ENCODE assay signal across 11 cellular contexts in the genomic region with DNA sequence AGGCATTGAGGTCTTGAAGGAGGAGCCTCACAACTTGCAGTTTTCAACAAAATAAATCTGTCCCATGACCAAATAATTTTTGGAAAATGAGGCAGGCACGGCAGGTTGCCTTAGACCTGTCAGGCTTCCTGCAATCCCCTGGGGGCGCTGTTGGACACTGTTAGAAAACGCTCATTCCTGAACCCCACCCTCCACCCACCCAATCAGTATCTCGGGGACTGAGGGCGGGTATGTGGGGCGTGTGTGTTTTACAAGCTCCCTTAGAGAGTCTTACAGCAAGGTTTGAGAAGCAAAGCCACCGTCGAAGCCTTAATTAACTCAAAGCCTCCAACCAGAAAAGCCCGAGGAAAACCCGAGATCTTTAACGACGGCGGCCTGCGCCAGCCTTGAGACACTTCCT.
A peak's percentile ranks its signal among the peaks of the same experiment; 100 is the strongest.
DNase-seq lines count a peak whose midpoint lies in the region; ATAC-seq and TF ChIP-seq lines count a peak whose summit lies in the region.
"Had no signal": no experiment of that assay in that cellular context is flagged by ENCODE, and none has a peak within 500 bp of the region (broad histone marks: within the 10 kb centered on the region; RNA-seq: fewer than 3 reads in every experiment).

No MANE protein-coding gene starts in this region.

- H3K27me3 ChIP-seq in right cardiac atrium (ENCODE audit: control insufficient read depth, insufficient read depth) = no peaks in the 10 kb centered on the region
- H3K27me3 ChIP-seq in upper lobe of left lung = no peaks in the 10 kb centered on the region

- CTCF ChIA-PET in activated CD8-positive, alpha-beta memory T cell treated with anti-CD3 and anti-CD28 coated beads, Interleukin-2, amount 10 ng/mL, durations not matched to agents 7 days and 5 days (lab: Charles Lee) = interaction anchor here (1.6 kb wide), 1 partner anchor 9 kb away, joined by 5 read pairs; no protein-coding TSS in a partner anchor

- TF ChIP-seq POLR2A in upper lobe of left lung (IDR thresholded peaks at IDR 0.05) = no peak

- no peak overlapping the region for H3K4me3 Mint-ChIP-seq in activated CD8-positive, alpha-beta memory T cell treated with anti-CD3 and anti-CD28 coated beads, Interleukin-2, amount 10 ng/mL, durations not matched to agents 7 days and 5 days
- H3K4me3 Mint-ChIP-seq: HFFc6 had no signal

- no peak for TF ChIP-seq EP300 in upper lobe of left lung (IDR thresholded peaks at IDR 0.05)

- no peak overlapping the region for H3K27ac ChIP-seq in right cardiac atrium (ENCODE audit: low read length)
- H3K27ac ChIP-seq in upper lobe of left lung = no peak overlapping the region

- no peaks in the 10 kb centered on the region for H3K36me3 Mint-ChIP-seq in activated CD8-positive, alpha-beta memory T cell treated with anti-CD3 and anti-CD28 coated beads, Interleukin-2, amount 10 ng/mL, durations not matched to agents 7 days and 5 days

- H3K36me3 ChIP-seq in upper lobe of left lung = no peaks in the 10 kb centered on the region

- ATAC-seq in left cardiac atrium = peak in 1 of 2 donors; percentile 19
- no peak for ATAC-seq in right cardiac atrium
- ATAC-seq in activated CD8-positive, alpha-beta memory T cell treated with anti-CD3 and anti-CD28 coated beads, Interleukin-2, amount 10 ng/mL, durations not matched to agents 7 days and 5 days = no peak
- peak; percentile 44 to 54 for ATAC-seq in upper lobe of left lung (ENCODE audit: low FRiP score in 2 of 2)

- DNase-seq in left cardiac atrium (peak; percentile 37), right cardiac atrium (no peak), left kidney (ENCODE audit: low read depth, low spot score) (peak; percentile 90), upper lobe of left lung (peak in 1 of 2 donors; percentile 36), cerebellar cortex (ENCODE audit: low spot score) (no peak), GF-D8 (lab: John Stamatoyannopoulos, UW) (no peak), mesenteric fat pad (ENCODE audit: low spot score) (no peak)
- peak; percentile 41 for DNase-seq in activated CD8-positive, alpha-beta memory T cell treated with anti-CD3 and anti-CD28 coated beads, Interleukin-2, amount 10 ng/mL, durations not matched to agents 7 days and 5 days
- DNase-seq: COR-L47, HFFc6, NCI-H446 treated with DMSO at 0.1 percent for 48 hours had no signal

- H3K9me3 Mint-ChIP-seq in activated CD8-positive, alpha-beta memory T cell treated with anti-CD3 and anti-CD28 coated beads, Interleukin-2, amount 10 ng/mL, durations not matched to agents 7 days and 5 days (ENCODE audit: low read depth) = no peaks in the 10 kb centered on the region

- no peak overlapping the region for H3K4me3 ChIP-seq in right cardiac atrium (ENCODE audit: low read length)
- no peak overlapping the region for H3K4me3 ChIP-seq in upper lobe of left lung

- no peak overlapping the region for H3K27ac Mint-ChIP-seq in activated CD8-positive, alpha-beta memory T cell treated with anti-CD3 and anti-CD28 coated beads, Interleukin-2, amount 10 ng/mL, durations not matched to agents 7 days and 5 days
- H3K27ac Mint-ChIP-seq: HFFc6 had no signal

- H3K9me3 ChIP-seq in right cardiac atrium (ENCODE audit: control insufficient read depth, low read length) (no peaks in the 10 kb centered on the region), upper lobe of left lung (no peaks in the 10 kb centered on the region)

- no peaks in the 10 kb centered on the region for H3K27me3 Mint-ChIP-seq in activated CD8-positive, alpha-beta memory T cell treated with anti-CD3 and anti-CD28 coated beads, Interleukin-2, amount 10 ng/mL, durations not matched to agents 7 days and 5 days

- TF ChIP-seq CTCF in upper lobe of left lung (IDR thresholded peaks at IDR 0.05) = peak in 3 of 6 experiments; percentile 12 to 45 (median 14)

- 7% methylated on average over 14 of the region's 14 CpGs for WGBS in right cardiac atrium
- 4 to 21% methylated on average over 5 to 14 of the region's 14 CpGs for WGBS in upper lobe of left lung, 2 donors

- H3K4me1 Mint-ChIP-seq in activated CD8-positive, alpha-beta memory T cell treated with anti-CD3 and anti-CD28 coated beads, Interleukin-2, amount 10 ng/mL, durations not matched to agents 7 days and 5 days = no peaks in the 10 kb centered on the region

- H3K4me1 ChIP-seq in right cardiac atrium (ENCODE audit: control insufficient read depth, insufficient read depth, low read length) = no peaks in the 10 kb centered on the region
- H3K4me1 ChIP-seq in upper lobe of left lung = no peaks in the 10 kb centered on the region

- intact Hi-C loops in left cardiac atrium (cut with DNase I) (no loop called here), right cardiac atrium (cut with DNase I) (no loop called here)

Comparison
In these comparisons a context has a peak if more than half of its experiments do, and no peak if none do; other contexts are left out.
1. DNase-seq: peak in left cardiac atrium (single experiment), activated CD8-positive, alpha-beta memory T cell treated with anti-CD3 and anti-CD28 coated beads, Interleukin-2, amount 10 ng/mL, durations not matched to agents 7 days and 5 days (single experiment) and left kidney (single experiment); none in right cardiac atrium (0 of 3), cerebellar cortex (single experiment), GF-D8 (single experiment) and mesenteric fat pad (single experiment).
2. ATAC-seq: peak in upper lobe of left lung (2 of 2); none in right cardiac atrium (0 of 2) and activated CD8-positive, alpha-beta memory T cell treated with anti-CD3 and anti-CD28 coated beads, Interleukin-2, amount 10 ng/mL, durations not matched to agents 7 days and 5 days (single experiment).